In the genomic region with DNA sequence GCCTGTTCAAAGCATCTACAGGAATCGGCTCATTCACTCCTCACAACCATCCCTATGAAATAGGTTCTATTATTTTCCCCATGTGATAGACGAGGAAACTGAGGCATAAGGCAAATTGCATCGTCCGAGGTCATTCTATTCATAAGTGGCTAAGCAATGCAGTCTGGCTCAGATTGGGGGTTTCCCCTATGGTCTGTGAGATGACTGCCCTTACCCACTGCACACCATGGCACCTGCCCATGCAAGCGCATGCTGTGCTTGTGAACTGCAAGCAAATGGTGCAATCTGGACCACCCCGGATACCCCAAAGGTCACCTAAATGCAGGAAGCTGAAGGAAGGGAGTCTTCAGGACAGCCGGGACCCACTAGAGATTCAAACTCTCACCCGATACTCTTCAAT, we compare ENCODE assay signal across 1 cellular context.
TF ChIP-seq lines count a peak whose summit lies in the region.

No MANE protein-coding gene starts in this region.

TF ChIP-seq in GM12878, 131 proteins besides CTCF, POLR2A, EP300 and RAD21 (continued from another document):
- no peak for TF ChIP-seq ZNF687 (IDR thresholded peaks at IDR 0.05)
